14 cellular contexts compared by ENCODE assay signal in the genomic region with DNA sequence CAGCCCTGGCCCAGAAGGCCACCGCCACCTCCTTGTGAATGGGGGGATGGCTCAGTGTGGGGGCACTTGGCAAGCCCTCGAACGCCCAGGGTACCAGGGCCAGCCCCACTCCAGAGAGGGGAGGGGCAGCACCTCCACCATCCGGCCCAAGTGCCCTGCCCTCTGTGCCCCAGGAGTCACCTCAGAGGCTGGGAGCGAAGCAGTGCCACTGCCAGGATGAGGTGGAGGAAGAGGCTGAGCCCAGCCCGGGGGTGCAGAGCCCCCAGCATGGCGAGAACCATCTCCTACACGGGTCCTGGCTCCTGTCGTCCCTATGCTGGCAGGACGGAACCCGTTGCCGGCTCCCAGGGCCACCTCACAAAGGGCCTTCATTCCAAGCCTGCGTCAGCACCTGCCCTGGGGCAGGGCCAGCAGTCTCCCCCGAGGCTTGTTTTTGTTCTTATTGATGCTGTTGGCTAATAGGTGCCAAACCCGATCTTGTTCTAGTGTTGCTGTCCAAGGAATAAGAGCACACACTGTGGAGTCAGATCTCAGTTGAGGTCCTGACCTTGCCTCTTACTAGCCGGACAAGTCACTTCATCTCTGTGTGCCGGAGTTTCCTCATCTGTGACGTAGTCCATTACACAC. TPM values are rescaled to one million over a fixed set of nuclear protein-coding genes. Genes with fewer than 3 reads are reported as not detected.
A peak's percentile ranks its signal among the peaks of the same experiment; 100 is the strongest.
DNase-seq lines count a peak whose midpoint lies in the region; ATAC-seq and TF ChIP-seq lines count a peak whose summit lies in the region.
"Had no signal": no experiment of that assay in that cellular context is flagged by ENCODE, and none has a peak within 500 bp of the region (broad histone marks: within the 10 kb centered on the region; RNA-seq: fewer than 3 reads in every experiment).

A gene with protein sequence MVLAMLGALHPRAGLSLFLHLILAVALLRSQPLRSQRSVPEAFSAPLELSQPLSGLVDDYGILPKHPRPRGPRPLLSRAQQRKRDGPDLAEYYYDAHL (minus strand): TSS at position 307 of the 627 bp plus-strand sequence. CDS start 26 bp downstream, at position 281.

- no peak within 1 kb of the TSS for H4K91ac ChIP-seq in H9 (ENCODE audit: insufficient read length, low read depth, low read length)

- POLR2A ChIA-PET in activated B cell treated with CpG ODN at 0.5 μM for 24 hours (lab: Charles Lee), result interaction anchor here (2.5 kb wide), 1 partner anchor 11 kb away, joined by 8 read pairs; a partner anchor contains a TSS

- no peak within 1 kb of the TSS for H3K18ac ChIP-seq in H9 (ENCODE audit: insufficient read length, low read depth, low read length)

- no peaks in the 10 kb centered on the region for H3K79me2 ChIP-seq in H9 (ENCODE audit: insufficient read depth, low read length)

- H3K4me2 ChIP-seq in H9 (ENCODE audit: insufficient read depth, insufficient read length, low read length), result no peak within 1 kb of the TSS

- no peak within 1 kb of the TSS for H2BK5ac ChIP-seq in H9 (ENCODE audit: insufficient read length, low read length)

- CTCF ChIA-PET in activated B cell treated with CpG ODN at 0.5 μM for 24 hours (lab: Charles Lee), result no interaction called here

- no peaks in the 10 kb centered on the region for H4K20me1 ChIP-seq in H9 (ENCODE audit: control insufficient read depth, insufficient read depth, insufficient read length)

- peaks cover 0 to 53% (median 19%) of the 10 kb centered on the region in 4 donors for H3K36me3 ChIP-seq in sigmoid colon

- no peaks in the 10 kb centered on the region for H3K23me2 ChIP-seq in H9 (ENCODE audit: insufficient read length, low read depth, low read length, poor library complexity, severe bottlenecking)

- H3K4me1 ChIP-seq in H9 (ENCODE audit: insufficient read depth, low read length) (no peaks in the 10 kb centered on the region), sigmoid colon (no peaks in the 10 kb centered on the region)
- H3K4me1 ChIP-seq: SJSA1, upper lobe of right lung had no signal

- no peaks in the 10 kb centered on the region for H3K9me3 Mint-ChIP-seq in H9
- no peaks in the 10 kb centered on the region for H3K9me3 Mint-ChIP-seq in activated B cell treated with CpG ODN at 0.5 μM for 24 hours
- no peaks in the 10 kb centered on the region for H3K9me3 Mint-ChIP-seq in immature natural killer cell
- no peaks in the 10 kb centered on the region for H3K9me3 Mint-ChIP-seq in stimulated activated memory B cell treated with anti-CD40 and anti-IgM and Interleukin-4, amounts not matched to agents 10 μg/mL and 1 μg/mL and 100 μg/mL, for 72 hours
- H3K9me3 Mint-ChIP-seq: CD4-positive, CD25-positive, alpha-beta regulatory T cell had no signal

- no peak within 1 kb of the TSS for H3K56ac ChIP-seq in H9 (ENCODE audit: insufficient read length, low read depth, low read length)

- H2BK12ac ChIP-seq in H9 (ENCODE audit: insufficient read length, low read depth, low read length), result no peak within 1 kb of the TSS

- H4K8ac ChIP-seq in H9 (replicated peaks; ENCODE audit: insufficient read length, low read depth, low read length), result no peak within 1 kb of the TSS

- no CpG with 5 or more reads among the region's 18 CpGs for WGBS in H9 (ENCODE audit: extremely low coverage, insufficient read length, low lambda C conversion rate)
- 39 to 81% methylated on average over 18 of the region's 18 CpGs for WGBS in sigmoid colon, 2 donors

- no peak for TF ChIP-seq POLR2A in sigmoid colon (IDR thresholded peaks at IDR 0.05)

- no peak within 1 kb of the TSS for H2BK20ac ChIP-seq in H9 (ENCODE audit: low read depth, low read length, poor library complexity, severe bottlenecking)

- H2BK120ac ChIP-seq in H9 (ENCODE audit: low read depth, low read length, poor library complexity, severe bottlenecking), result no peak within 1 kb of the TSS

- H3K27me3 ChIP-seq in H9 (ENCODE audit: insufficient read depth, low read length) (no peaks in the 10 kb centered on the region), sigmoid colon (no peaks in the 10 kb centered on the region)
- H3K27me3 ChIP-seq: brain microvascular endothelial cell, SJSA1, upper lobe of right lung had no signal

- ATAC-seq in activated B cell treated with CpG ODN at 0.5 μM for 24 hours (ENCODE audit: low read depth), result no peak
- ATAC-seq in stimulated activated memory B cell treated with anti-CD40 and anti-IgM and Interleukin-4, amounts not matched to agents 10 μg/mL and 1 μg/mL and 100 μg/mL, for 72 hours, result no peak
- no peak for ATAC-seq in GM21529 (IDR thresholded peaks at IDR 0.05; ENCODE audit: unreplicated experiment)
- ATAC-seq in HG02623 (IDR thresholded peaks at IDR 0.05; ENCODE audit: unreplicated experiment), result no peak
- ATAC-seq: upper lobe of right lung had no signal

- no peak within 1 kb of the TSS for H3K9ac ChIP-seq in H9 (ENCODE audit: extremely low read depth, insufficient read length, low read length)

- H3K36me3 Mint-ChIP-seq in H9 (ENCODE audit: insufficient read depth in 1 of 3, low read depth in 3 of 3) (peaks cover 10 to 41% (median 29%) of the 10 kb centered on the region in 3 experiments), activated B cell treated with CpG ODN at 0.5 μM for 24 hours (ENCODE audit: low read depth) (peaks cover 28% of the 10 kb centered on the region), immature natural killer cell (peaks cover 0 to 9% (median 0%) of the 10 kb centered on the region in 3 donors)
- peaks cover 28% of the 10 kb centered on the region for H3K36me3 Mint-ChIP-seq in stimulated activated memory B cell treated with anti-CD40 and anti-IgM and Interleukin-4, amounts not matched to agents 10 μg/mL and 1 μg/mL and 100 μg/mL, for 72 hours
- H3K36me3 Mint-ChIP-seq: CD4-positive, CD25-positive, alpha-beta regulatory T cell had no signal

- H3K27ac ChIP-seq in H9 (ENCODE audit: insufficient read length, low read depth, low read length) (no peak within 1 kb of the TSS), sigmoid colon (no peak within 1 kb of the TSS)
- H3K27ac ChIP-seq: brain microvascular endothelial cell, SJSA1, upper lobe of right lung had no signal

- H3K23ac ChIP-seq in H9 (ENCODE audit: insufficient read length, low read depth, low read length), result no peak within 1 kb of the TSS

- H2AFZ ChIP-seq in H9 (ENCODE audit: low read length), result no peak within 1 kb of the TSS

- H3K4me1 Mint-ChIP-seq in H9 (peaks cover 2 to 4% of the 10 kb centered on the region in 2 experiments; a peak in 2 of 4 replicates), activated B cell treated with CpG ODN at 0.5 μM for 24 hours (peaks cover 14% of the 10 kb centered on the region), immature natural killer cell (peaks cover 13 to 15% of the 10 kb centered on the region in 2 donors)
- H3K4me1 Mint-ChIP-seq in stimulated activated memory B cell treated with anti-CD40 and anti-IgM and Interleukin-4, amounts not matched to agents 10 μg/mL and 1 μg/mL and 100 μg/mL, for 72 hours, result peaks cover 23% of the 10 kb centered on the region

- no peaks in the 10 kb centered on the region for H3K27me3 Mint-ChIP-seq in H9 (ENCODE audit: low read depth)
- no peaks in the 10 kb centered on the region for H3K27me3 Mint-ChIP-seq in activated B cell treated with CpG ODN at 0.5 μM for 24 hours
- H3K27me3 Mint-ChIP-seq in immature natural killer cell (ENCODE audit: low read depth in 3 of 3), result peaks cover 2 to 7% (median 4%) of the 10 kb centered on the region in 3 donors
- H3K27me3 Mint-ChIP-seq in stimulated activated memory B cell treated with anti-CD40 and anti-IgM and Interleukin-4, amounts not matched to agents 10 μg/mL and 1 μg/mL and 100 μg/mL, for 72 hours, result no peaks in the 10 kb centered on the region

- TF ChIP-seq EP300 in sigmoid colon (IDR thresholded peaks at IDR 0.05), result no peak

- H3K4ac ChIP-seq in H9 (ENCODE audit: low read depth, low read length), result no peak within 1 kb of the TSS

- no peak within 1 kb of the TSS for H3K4me3 Mint-ChIP-seq in H9
- H3K4me3 Mint-ChIP-seq in activated B cell treated with CpG ODN at 0.5 μM for 24 hours, result no peak within 1 kb of the TSS
- no peak within 1 kb of the TSS for H3K4me3 Mint-ChIP-seq in immature natural killer cell
- no peak within 1 kb of the TSS for H3K4me3 Mint-ChIP-seq in stimulated activated memory B cell treated with anti-CD40 and anti-IgM and Interleukin-4, amounts not matched to agents 10 μg/mL and 1 μg/mL and 100 μg/mL, for 72 hours

- no peak for TF ChIP-seq CTCF in H9 (conservative IDR thresholded peaks at IDR 0.05)
- no peak for TF ChIP-seq CTCF in activated B cell treated with CpG ODN at 0.5 μM for 24 hours (IDR thresholded peaks at IDR 0.05)
- no peak for TF ChIP-seq CTCF in sigmoid colon (IDR thresholded peaks at IDR 0.05)

- H3K4me3 ChIP-seq in sigmoid colon, result no peak within 1 kb of the TSS
- H3K4me3 ChIP-seq: mucosa of descending colon, SJSA1, upper lobe of right lung had no signal

- H3K14ac ChIP-seq in H9 (ENCODE audit: insufficient read depth, low read length), result peak within 1 kb of the TSS; percentile 1; the same call in 1 of the 2 replicates

- no peak for DNase-seq in H9
- no peak for DNase-seq in activated B cell treated with CpG ODN at 0.5 μM for 24 hours
- DNase-seq in immature natural killer cell, result no peak
- DNase-seq in sigmoid colon, result no peak
- DNase-seq: activated CD8-positive, alpha-beta memory T cell treated with anti-CD3 and anti-CD28 coated beads for 24 hours; activated naive CD4-positive, alpha-beta T cell; brain microvascular endothelial cell; CD4-positive, CD25-positive, alpha-beta regulatory T cell; upper lobe of right lung had no signal

- no peak within 1 kb of the TSS for H2BK15ac ChIP-seq in H9 (ENCODE audit: low read depth, low read length)

- H3K9me3 ChIP-seq in H9 (ENCODE audit: control insufficient read depth, low read depth, low read length), result no peaks in the 10 kb centered on the region
- H3K9me3 ChIP-seq in sigmoid colon, result no peaks in the 10 kb centered on the region
- H3K9me3 ChIP-seq: mucosa of descending colon, SJSA1, upper lobe of right lung had no signal

- intact Hi-C loops in activated B cell treated with CpG ODN at 0.5 μM for 24 hours (cut with micrococcal nuclease) (no loop called here), sigmoid colon (cut with DNase I) (no loop called here)

- H3K27ac Mint-ChIP-seq in H9 (peak within 1 kb of the TSS in 2 of 3 experiments; percentile 79 to 86; a peak in 4 of 7 replicates), activated B cell treated with CpG ODN at 0.5 μM for 24 hours (peak within 1 kb of the TSS; percentile 66), immature natural killer cell (peak within 1 kb of the TSS in 5 of 6 donors; percentile 37 to 76 (median 50))
- H3K27ac Mint-ChIP-seq in stimulated activated memory B cell treated with anti-CD40 and anti-IgM and Interleukin-4, amounts not matched to agents 10 μg/mL and 1 μg/mL and 100 μg/mL, for 72 hours, result peak within 1 kb of the TSS; percentile 4

- H3T11ph ChIP-seq in H9 (ENCODE audit: low read length), result no peak within 1 kb of the TSS

- no peak within 1 kb of the TSS for H2AK5ac ChIP-seq in H9 (ENCODE audit: insufficient read length, low read length)

- H3K79me1 ChIP-seq in H9 (ENCODE audit: insufficient read depth, low read depth, low read length, poor library complexity, severe bottlenecking), result no peaks in the 10 kb centered on the region

- H4K5ac ChIP-seq in H9 (ENCODE audit: insufficient read length, low read depth, low read length), result no peak within 1 kb of the TSS

RNA-seq across cellular contexts. Expression of the gene that starts here (rescaled TPM):
- 2.1 and 2.2 TPM in 2 replicates for total RNA-seq in H9 (2021)
- total RNA-seq in activated B cell treated with CpG ODN at 0.5 μM for 24 hours, result 3.9 and 4.6 TPM in 2 replicates
- polyA plus RNA-seq in immature natural killer cell, result not detected
- total RNA-seq in sigmoid colon, result 1 to 10 TPM in 2 of 4 donors, not detected in 2; 2.2 to 3.5 TPM
- under 1 TPM in 1 of 3 donors, not detected in 2; 0.64 TPM for polyA plus RNA-seq in sigmoid colon
- polyA plus RNA-seq: CD4-positive, CD25-positive, alpha-beta regulatory T cell had no signal

Comparison
In these comparisons a context has a peak if more than half of its experiments do, and no peak if none do; other contexts are left out.
1. H3K27ac Mint-ChIP-seq: peak in every context shown above with its lines; median percentile 82 in H9; 66 in activated B cell treated with CpG ODN at 0.5 μM for 24 hours; 50 in immature natural killer cell; 4 in stimulated activated memory B cell treated with anti-CD40 and anti-IgM and Interleukin-4, amounts not matched to agents 10 μg/mL and 1 μg/mL and 100 μg/mL, for 72 hours.